In genomic region chr1:93344886-93345632, GRCh38 we compare ENCODE assay signal across 8 cellular contexts. TPM values are rescaled to one million over a fixed set of nuclear protein-coding genes. Genes with fewer than 3 reads are reported as not detected.
DNase-seq lines count a peak whose midpoint lies in the region; ATAC-seq, FAIRE-seq and TF ChIP-seq lines count a peak whose summit lies in the region.

No MANE protein-coding gene starts in this region.

- intact Hi-C loops in A673 (cut with micrococcal nuclease; ENCODE audit: unreplicated experiment) = no loop called here
- intact Hi-C loops in ascending aorta (cut with DNase I) = loop anchor here (1.0 to 10.0 kb wide), 7 partner anchors 38 to 1070 kb away; partner anchors contain the start of genes ABCD3, CCDC18, MTF2 and TMED5

- peak overlapping the region; percentile 98 for H3K27ac ChIP-seq in A673 (ENCODE audit: low read depth, low read length, poor library complexity, severe bottlenecking)
- H3K27ac ChIP-seq in ascending aorta = peak overlapping the region; percentile 95 to 98
- peak overlapping the region; percentile 99 for H3K27ac ChIP-seq in keratinocyte (ENCODE audit: control insufficient read depth, insufficient read depth, low read length)
- peak overlapping the region; percentile 97 for H3K27ac ChIP-seq in subcutaneous abdominal adipose tissue (ENCODE audit: low read depth, low read length)

- BruUV-seq in A673 (replicated peaks; lab: Mats Ljungman, UMichigan) = TSS peak; percentile 91

- H3K4me1 ChIP-seq in A673 (ENCODE audit: insufficient read depth, low read length, poor library complexity, severe bottlenecking) (peaks cover 16% of the 10 kb centered on the region), ascending aorta (peaks cover 0 to 3% of the 10 kb centered on the region in 2 donors), keratinocyte (ENCODE audit: control insufficient read depth, extremely low read depth, insufficient read depth, low read length) (peaks cover 21% of the 10 kb centered on the region), subcutaneous abdominal adipose tissue (ENCODE audit: control insufficient read depth in 5 of 5, insufficient read depth in 5 of 5, low read length in 5 of 5) (peaks cover 0 to 47% (median 35%) of the 10 kb centered on the region in 5 donors)

- CTCF ChIA-PET in A673 (lab: Charles Lee) = interaction anchor here (0.5 to 1.6 kb wide), 2 partner anchors 41 to 469 kb away, joined by 3 to 16 read pairs; no protein-coding TSS in a partner anchor

- DNase-seq in A673 (ENCODE audit: low spot score) (no peak), LoVo (ENCODE audit: low spot score) (peak; percentile 23), ascending aorta (ENCODE audit: low spot score in 2 of 2) (no peak), keratinocyte (ENCODE audit: low read depth, low spot score) (no peak), GM19240 (ENCODE audit: insufficient read length, low spot score) (no peak), HT-29 (ENCODE audit: low spot score) (no peak)

- ATAC-seq in GM18502 (IDR thresholded peaks at IDR 0.05; ENCODE audit: poor library complexity, unreplicated experiment) = peak; percentile 12

- peaks cover 50% of the 10 kb centered on the region for H3K79me2 ChIP-seq in keratinocyte (ENCODE audit: control insufficient read depth, insufficient read depth, low read length)

- H3K27me3 ChIP-seq in A673 (replicated peaks; ENCODE audit: insufficient read depth, low read depth, low read length, poor library complexity) (no peaks in the 10 kb centered on the region), ascending aorta (no peaks in the 10 kb centered on the region), keratinocyte (ENCODE audit: control insufficient read depth, extremely low read depth, insufficient read depth, low read length) (no peaks in the 10 kb centered on the region), subcutaneous abdominal adipose tissue (ENCODE audit: control insufficient read depth in 5 of 5, insufficient read depth in 4 of 5, low read length in 5 of 5) (no peaks in the 10 kb centered on the region)

- dilution Hi-C loops in keratinocyte (cut with MboI; ENCODE audit: extremely low pct_ligation_motif_present, low sequenced_read_pairs) = no loop called here

- no peaks in the 10 kb centered on the region for H3K36me3 ChIP-seq in A673 (ENCODE audit: insufficient read depth, low read length, poor library complexity, severe bottlenecking)
- no peaks in the 10 kb centered on the region for H3K36me3 ChIP-seq in ascending aorta
- H3K36me3 ChIP-seq in keratinocyte (ENCODE audit: control insufficient read depth in 2 of 2, extremely low read depth in 1 of 2, insufficient read depth in 2 of 2, low read length in 2 of 2) = no peaks in the 10 kb centered on the region
- no peaks in the 10 kb centered on the region for H3K36me3 ChIP-seq in subcutaneous abdominal adipose tissue (ENCODE audit: control insufficient read depth in 5 of 5, insufficient read depth in 5 of 5, low read length in 5 of 5)

- peak overlapping the region; percentile 92 for H2AFZ ChIP-seq in keratinocyte (ENCODE audit: control insufficient read depth, low read length)

- no peaks in the 10 kb centered on the region for H3K9me3 ChIP-seq in A673 (ENCODE audit: low read depth, low read length, poor library complexity, severe bottlenecking)
- H3K9me3 ChIP-seq in ascending aorta = no peaks in the 10 kb centered on the region
- no peaks in the 10 kb centered on the region for H3K9me3 ChIP-seq in keratinocyte (ENCODE audit: control insufficient read depth, low read depth, low read length)
- no peaks in the 10 kb centered on the region for H3K9me3 ChIP-seq in subcutaneous abdominal adipose tissue (ENCODE audit: control insufficient read depth in 5 of 5, low read length in 5 of 5)

- H3K9me1 ChIP-seq in keratinocyte (ENCODE audit: control insufficient read depth, extremely low read depth, insufficient read depth, low read length) = no peaks in the 10 kb centered on the region

- POLR2A ChIA-PET in A673 (lab: Charles Lee; ENCODE audit: low non-redundant PET) = interaction anchor here (0.7 kb wide), 3 partner anchors 46 to 1500 kb away, joined by 4 to 14 read pairs (median 5); no protein-coding TSS in a partner anchor

- no peak for TF ChIP-seq CTCF in A673 (conservative IDR thresholded peaks at IDR 0.05; ENCODE audit: low read depth, low read length)
- no peak for TF ChIP-seq CTCF in ascending aorta (IDR thresholded peaks at IDR 0.05)
- no peak for TF ChIP-seq CTCF in keratinocyte (optimal IDR thresholded peaks at IDR 0.05 in 1 of 3, IDR thresholded peaks at IDR 0.05 in 1 of 3, conservative IDR thresholded peaks at IDR 0.05 in 1 of 3; ENCODE audit: extremely low read depth in 1 of 3, insufficient read depth in 2 of 3, low read length in 3 of 3)

- peak overlapping the region; percentile 90 for H3K4me2 ChIP-seq in keratinocyte (ENCODE audit: control insufficient read depth, extremely low read depth, insufficient read depth, low read depth, low read length)

- H3K9ac ChIP-seq in keratinocyte (ENCODE audit: control insufficient read depth, extremely low read depth, insufficient read depth, low read length) (peak overlapping the region; percentile 99), subcutaneous abdominal adipose tissue (ENCODE audit: low read length in 5 of 5) (peak overlapping the region; percentile 82 to 99 (median 97))

- no peak for FAIRE-seq in keratinocyte (lab: Jason Lieb, UNC)

- peaks cover 4% of the 10 kb centered on the region for H4K20me1 ChIP-seq in keratinocyte (ENCODE audit: control insufficient read depth, extremely low read depth, insufficient read depth, low read length)

- peak overlapping the region; percentile 84 for H3K4me3 ChIP-seq in A673 (ENCODE audit: low read depth, low read length, poor library complexity, severe bottlenecking)
- H3K4me3 ChIP-seq in ascending aorta = peak overlapping the region; percentile 98 to 99
- peak overlapping the region; percentile 85 to 99 (median 85) for H3K4me3 ChIP-seq in keratinocyte (ENCODE audit: control insufficient read depth in 2 of 3, extremely low read depth in 1 of 3, insufficient read depth in 2 of 3, low read depth in 1 of 3, low read length in 3 of 3)
- peak overlapping the region; percentile 89 to 97 (median 95) for H3K4me3 ChIP-seq in subcutaneous abdominal adipose tissue (ENCODE audit: low read depth in 1 of 5, low read length in 5 of 5)

RNA-seq across cellular contexts. Expression of gene DR1, which starts 0.6 kb away (rescaled TPM):
- 71.3 and 77.2 TPM in 2 replicates for total RNA-seq in A673 (2021)
- 8.7 TPM for total RNA-seq in ascending aorta
- 29.2 to 47.9 TPM (median 34.4 TPM) in 3 replicates for polyA plus RNA-seq in keratinocyte
- 20.5 TPM for polyA plus RNA-seq in keratinocyte (2011; ENCODE audit: low read depth)
- 30.1 and 47.3 TPM in 2 replicates for polyA plus RNA-seq in keratinocyte (2011; cell fraction: cytosol; rRNA removed)
- polyA plus RNA-seq in keratinocyte (2011; cell fraction: nucleus; rRNA removed) = 17.5 and 19.8 TPM in 2 replicates
- polyA plus RNA-seq in keratinocyte (2012; ENCODE audit: low replicate concordance) = 36.8 and 43.7 TPM in 2 replicates
- 14.2 to 33.2 TPM (median 22.1 TPM) in 3 replicates for polyA minus RNA-seq in keratinocyte
- polyA minus RNA-seq in keratinocyte (2011; cell fraction: cytosol; rRNA and poly(A)+ RNA removed) = 36.6 TPM
- 7.3 and 19.1 TPM in 2 replicates for polyA minus RNA-seq in keratinocyte (2011; cell fraction: nucleus; rRNA and poly(A)+ RNA removed)
- 33.5 and 34.6 TPM in 2 replicates for total RNA-seq in HT-29 (2014; rRNA removed; shearing (Covaris generic))
